13 cellular contexts compared by ENCODE assay signal in the genomic region with DNA sequence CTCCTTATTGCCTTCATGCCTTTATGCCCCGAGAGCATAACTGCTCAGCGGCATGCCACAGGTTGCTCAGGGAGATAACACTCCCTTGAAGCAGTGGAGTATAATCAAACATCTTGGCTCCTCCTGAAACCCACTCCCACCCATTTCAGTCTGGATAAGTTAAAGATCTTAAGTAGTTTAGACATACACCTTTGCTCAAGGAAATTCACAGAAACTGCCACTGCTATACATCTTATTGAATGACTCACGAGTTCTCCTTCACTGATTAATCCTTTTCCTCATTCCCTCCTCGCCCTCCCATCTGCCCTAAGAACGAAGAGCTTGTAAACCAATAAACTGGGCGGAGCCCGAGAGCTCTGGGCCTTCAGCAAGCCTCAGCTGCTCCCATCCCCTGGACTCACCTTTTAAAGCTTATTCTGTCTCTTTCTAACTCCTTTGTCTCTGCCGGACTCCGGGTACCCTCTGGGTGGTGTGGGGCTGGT. TPM values are rescaled to one million over a fixed set of nuclear protein-coding genes. Genes with fewer than 3 reads are reported as not detected.
DNase-seq lines count a peak whose midpoint lies in the region; TF ChIP-seq lines count a peak whose summit lies in the region.
"Not testable (repeated sequence)": the region's sequence is repeated elsewhere in the genome, so short reads cannot be mapped to it uniquely, and the experiment has no call there.
"Had no signal": no experiment of that assay in that cellular context is flagged by ENCODE, and none has a peak within 500 bp of the region (broad histone marks: within the 10 kb centered on the region; RNA-seq: fewer than 3 reads in every experiment).

No MANE protein-coding gene starts in this region.

- H3K4me1 Mint-ChIP-seq in nephron progenitor cell, result not testable (repeated sequence)

- CTCF ChIA-PET in PC-9 (lab: Charles Lee), result not testable (repeated sequence)

- not testable (repeated sequence) for H3F3A ChIP-seq in PC-9 (ENCODE audit: insufficient read depth, low read depth)

- peaks cover 17% of the 10 kb centered on the region for H3K4me1 ChIP-seq in PC-9 (replicated peaks; ENCODE audit: insufficient read depth)
- H3K4me1 ChIP-seq in esophagus (ENCODE audit: control insufficient read depth in 2 of 2, insufficient read depth in 2 of 2, low read length in 1 of 2), result not testable (repeated sequence)

- H3K79me2 ChIP-seq in PC-9 (ENCODE audit: low read depth), result not testable (repeated sequence)

- not testable (repeated sequence) for H4K20me1 ChIP-seq in PC-9 (ENCODE audit: insufficient read depth)

- POLR2A ChIA-PET in PC-9 (lab: Charles Lee; ENCODE audit: unreplicated experiment), result interaction anchor here (0.7 kb wide), 1 partner anchor 47 kb away, joined by 3 read pairs; no protein-coding TSS in a partner anchor

- H3K36me3 Mint-ChIP-seq in nephron progenitor cell (ENCODE audit: low read depth), result not testable (repeated sequence)

- not testable (repeated sequence) for BruUV-seq in PC-9 (replicated peaks; lab: Mats Ljungman, UMichigan)

- not testable (repeated sequence) for H3K9me3 ChIP-seq in PC-9 (ENCODE audit: insufficient read depth, low read depth); esophagus (ENCODE audit: control insufficient read depth in 2 of 2, insufficient read depth in 1 of 2, low read depth in 1 of 2, low read length in 1 of 2)

- H3K27ac ChIP-seq in PC-9 (peak overlapping the region; percentile 33; the same call in 1 of the 2 replicates), esophagus (ENCODE audit: low read depth in 2 of 2, low read length in 1 of 2) (peak overlapping the region; percentile 74 to 76)

- intact Hi-C loops in PC-9 (cut with micrococcal nuclease; ENCODE audit: unreplicated experiment), result not testable (repeated sequence)

- not testable (repeated sequence) for H3K9me2 ChIP-seq in PC-9 (ENCODE audit: insufficient read depth)

- not testable (repeated sequence) for H3K27me3 Mint-ChIP-seq in nephron progenitor cell (ENCODE audit: low read depth, poor library complexity)

- not testable (repeated sequence) for H3K36me3 ChIP-seq in PC-9 (ENCODE audit: low read depth); esophagus (ENCODE audit: control insufficient read depth in 2 of 2, insufficient read depth in 2 of 2, low read length in 1 of 2)

- H3K4me2 ChIP-seq in PC-9, result peak overlapping the region; percentile 9; the same call in 1 of the 2 replicates

- not testable (repeated sequence) for H3K4me3 Mint-ChIP-seq in nephron progenitor cell

- 49 to 55% methylated on average over 9 of the region's 9 CpGs for WGBS in esophagus, 2 donors

- peaks cover 15% of the 10 kb centered on the region for H3K9me3 Mint-ChIP-seq in nephron progenitor cell

- H2AFZ ChIP-seq in PC-9, result not testable (repeated sequence)

- TF ChIP-seq CTCF in PC-9 (conservative IDR thresholded peaks at IDR 0.05); nephron progenitor cell (IDR thresholded peaks at IDR 0.05): not testable (repeated sequence)

- H3K27ac Mint-ChIP-seq in nephron progenitor cell, result peak overlapping the region; percentile 44

- H3K27me3 ChIP-seq in PC-9 (ENCODE audit: insufficient read depth, low read depth); esophagus (ENCODE audit: control insufficient read depth in 1 of 2, insufficient read depth in 2 of 2, low read length in 2 of 2): not testable (repeated sequence)

- H3K4me3 ChIP-seq in PC-9, result not testable (repeated sequence)
- peak overlapping the region; percentile 12 to 43 for H3K4me3 ChIP-seq in esophagus (ENCODE audit: low read depth in 1 of 2, low read length in 2 of 2)

- DNase-seq in EL (peak; percentile 58), HT-29 (ENCODE audit: low spot score) (peak; percentile 92), PC-9 (peak; percentile 10 to 80), amniotic epithelial cell (ENCODE audit: low read depth) (peak; percentile 23), kidney tubule cell (ENCODE audit: low spot score) (peak; percentile 63), ureter (ENCODE audit: low spot score) (peak; percentile 52)
- DNase-seq in nephron progenitor cell, result not testable (repeated sequence)

RNA-seq across cellular contexts. Expression of gene SH2D1B, which starts 7.6 kb away (rescaled TPM):
- not detected in 2 replicates for total RNA-seq in HT-29 (2014; rRNA removed; shearing (Covaris generic))
- not detected in 2 replicates for total RNA-seq in PC-9 (2021)
- polyA plus RNA-seq in esophagus, result 1 to 10 TPM; 1.2 to 1.3 TPM
- total RNA-seq in ureter, result 0.16 TPM
- total RNA-seq: CD4-positive, alpha-beta memory T cell; HFFc6; MCF 10A; SJSA1 had no signal

RNA-seq across cellular contexts. Expression of gene C1orf226, which starts 38.0 kb away (rescaled TPM):
- total RNA-seq in HT-29 (2014; rRNA removed; shearing (Covaris generic)), result 2.0 and 4.0 TPM in 2 replicates
- total RNA-seq in PC-9 (2021) (10.5 and 11.3 TPM in 2 replicates), ureter (11.8 TPM)
- polyA plus RNA-seq in esophagus, result 1 to 10 TPM; 2.2 to 4.5 TPM
- total RNA-seq: CD4-positive, alpha-beta memory T cell had no signal
- polyA plus RNA-seq: CD4-positive, alpha-beta memory T cell had no signal

RNA-seq across cellular contexts. Expression of gene SPATA46, which starts 42.8 kb away (rescaled TPM):
- not detected in 2 replicates for total RNA-seq in HT-29 (2014; rRNA removed; shearing (Covaris generic))
- total RNA-seq in PC-9 (2021), result not detected in 2 replicates
- not detected for polyA plus RNA-seq in esophagus
- total RNA-seq in ureter, result not detected
- total RNA-seq: A673; CD4-positive, alpha-beta memory T cell; HFFc6; MCF 10A; SJSA1 had no signal
- polyA plus RNA-seq: CD4-positive, alpha-beta memory T cell had no signal
